9 cellular contexts compared by ENCODE assay signal in the genomic region with DNA sequence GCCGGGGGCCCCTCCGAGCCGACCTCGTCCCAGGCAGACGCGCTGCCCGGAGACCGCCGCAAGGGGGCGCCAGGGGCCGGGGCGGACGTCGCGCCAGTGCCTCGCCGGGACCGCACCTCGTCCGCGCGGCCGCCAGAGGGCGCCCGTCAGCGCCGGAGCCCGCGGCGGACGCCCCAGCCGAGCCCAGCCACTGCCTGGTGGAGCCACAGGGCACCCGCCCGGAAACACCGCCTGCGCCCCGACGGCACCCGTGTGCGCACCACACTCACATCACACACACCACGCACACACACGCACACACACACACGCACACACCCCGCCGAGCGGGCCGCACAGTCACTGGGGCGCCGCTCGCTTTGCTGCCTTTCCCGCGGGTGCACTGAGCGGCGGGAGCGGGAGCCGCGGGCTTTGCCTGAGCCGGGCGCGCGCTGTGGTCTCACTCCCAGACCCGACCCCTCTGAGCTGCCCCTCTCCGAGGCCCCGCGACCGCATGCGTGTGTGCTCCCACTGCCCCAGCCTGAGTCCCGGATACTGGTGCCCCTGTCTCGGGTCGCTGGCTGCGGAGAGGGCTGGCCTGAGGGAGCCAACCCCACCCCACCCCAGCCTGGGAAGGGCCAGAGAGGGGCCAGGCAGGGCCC.
DNase-seq lines count a peak whose midpoint lies in the region; ATAC-seq, FAIRE-seq and TF ChIP-seq lines count a peak whose summit lies in the region.
"Had no signal": no experiment of that assay in that cellular context is flagged by ENCODE, and none has a peak within 500 bp of the region (broad histone marks: within the 10 kb centered on the region; RNA-seq: fewer than 3 reads in every experiment).

No MANE protein-coding gene starts in this region.

- ATAC-seq in GM21360 (IDR thresholded peaks at IDR 0.05; ENCODE audit: unreplicated experiment) (peak; percentile 91), HG03565 (IDR thresholded peaks at IDR 0.05; ENCODE audit: unreplicated experiment) (peak; percentile 88)

- peak; percentile 93 for TF ChIP-seq CTCF in D721Med (IDR thresholded peaks at IDR 0.05; ENCODE audit: insufficient read depth, missing control alignments)

- H3K27ac ChIP-seq in caudate nucleus (ENCODE audit: low read depth, low read length) = no peak overlapping the region

- FAIRE-seq in D721Med (lab: Jason Lieb, UNC) = no peak
- FAIRE-seq: TTC549 had no signal

- no peak for DNase-seq in D721Med (ENCODE audit: insufficient read length, low spot score)
- peak; percentile 25 for DNase-seq in T follicular helper cell (ENCODE audit: low read depth)
- peak in 52 of 61 donors; percentile 6 to 78 (median 47) for DNase-seq in caudate nucleus (lab: John Stamatoyannopoulos, UW)
- peak; percentile 32 for DNase-seq in kidney glomerular epithelial cell (lab: John Stamatoyannopoulos, UW)
- DNase-seq in stimulated activated CD4-positive, alpha-beta T cell treated with anti-CD3 and anti-CD28 coated beads, Interleukin-1b, Interleukin-23, amount 100 ng/mL, for 24 hours (ENCODE audit: low read depth in 4 of 4, low spot score in 1 of 4) = peak; percentile 17 to 51 (median 24)
- DNase-seq in cerebellar nuclear complex (lab: John Stamatoyannopoulos, UW) = no peak

Comparison
In these comparisons a context has a peak if more than half of its experiments do, and no peak if none do; other contexts are left out.
1. DNase-seq: peak in T follicular helper cell (single experiment), caudate nucleus (52 of 61), kidney glomerular epithelial cell (single experiment) and stimulated activated CD4-positive, alpha-beta T cell treated with anti-CD3 and anti-CD28 coated beads, Interleukin-1b, Interleukin-23, amount 100 ng/mL, for 24 hours (4 of 4); none in D721Med (single experiment) and cerebellar nuclear complex (0 of 2).